In the genomic region with DNA sequence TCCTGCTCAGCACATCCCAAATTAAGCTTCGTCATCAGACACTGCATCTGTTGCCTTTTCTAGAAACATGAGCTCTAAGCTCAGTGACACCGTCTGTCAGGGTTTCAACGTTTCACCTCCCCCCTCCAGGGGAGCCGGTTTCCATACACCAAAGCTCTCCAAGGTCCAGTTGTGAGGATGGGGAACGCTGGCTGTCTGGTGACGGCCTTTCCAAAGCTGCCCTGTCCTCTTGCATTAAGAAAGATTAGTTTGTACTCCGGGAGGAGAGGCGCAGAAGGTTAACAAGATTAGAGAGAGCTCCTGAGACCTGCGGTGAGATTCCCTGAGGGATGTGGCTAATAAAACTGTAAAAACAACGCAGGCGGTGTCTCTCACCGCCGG, we compare ENCODE assay signal across 9 cellular contexts. TPM values are rescaled to one million over a fixed set of nuclear protein-coding genes. Genes with fewer than 3 reads are reported as not detected.
A peak's percentile ranks its signal among the peaks of the same experiment; 100 is the strongest.
DNase-seq lines count a peak whose midpoint lies in the region; TF ChIP-seq lines count a peak whose summit lies in the region.
"Had no signal": no experiment of that assay in that cellular context is flagged by ENCODE, and none has a peak within 500 bp of the region (broad histone marks: within the 10 kb centered on the region; RNA-seq: fewer than 3 reads in every experiment).

No MANE protein-coding gene starts in this region.

- H3K4me3 Mint-ChIP-seq in HFFc6 = peak overlapping the region; percentile 65

- peaks cover 7% of the 10 kb centered on the region for H3K27me3 Mint-ChIP-seq in HFFc6 (ENCODE audit: insufficient read depth)

- TF ChIP-seq CTCF in GM12864 (IDR thresholded peaks at IDR 0.05; ENCODE audit: low read depth, low read length, missing control alignments) (no peak), HFFc6 (IDR thresholded peaks at IDR 0.05) (no peak), WERI-Rb-1 (IDR thresholded peaks at IDR 0.05; ENCODE audit: low read depth, low read length) (no peak), ascending aorta (IDR thresholded peaks at IDR 0.05) (no peak), tibial nerve (IDR thresholded peaks at IDR 0.05) (no peak)

- DNase-seq in GM12864 (ENCODE audit: low read depth) = no peak
- DNase-seq in HFFc6 = no peak
- DNase-seq in WERI-Rb-1 = peak; percentile 98
- DNase-seq in ascending aorta (ENCODE audit: low spot score in 2 of 2) = no peak
- no peak for DNase-seq in substantia nigra (lab: John Stamatoyannopoulos, UW)
- no peak for DNase-seq in tibial nerve (ENCODE audit: low spot score in 2 of 2)
- DNase-seq in NCI-H1105 (lab: John Stamatoyannopoulos, UW) = no peak

- H3K27ac Mint-ChIP-seq in HFFc6 = no peak overlapping the region

- H3K27me3 ChIP-seq in WERI-Rb-1 (ENCODE audit: insufficient read depth, low read depth, severe bottlenecking) (no peaks in the 10 kb centered on the region), mononuclear cell (ENCODE audit: insufficient read depth, low read length) (no peaks in the 10 kb centered on the region), ascending aorta (no peaks in the 10 kb centered on the region), tibial nerve (no peaks in the 10 kb centered on the region)

- peaks cover 13% of the 10 kb centered on the region for H3K4me1 Mint-ChIP-seq in HFFc6 (ENCODE audit: low read depth)

- H3K4me1 ChIP-seq in mononuclear cell (ENCODE audit: insufficient read depth, low read length) = peaks cover 13% of the 10 kb centered on the region
- H3K4me1 ChIP-seq in ascending aorta = no peaks in the 10 kb centered on the region
- H3K4me1 ChIP-seq in tibial nerve = peaks cover 0 to 11% (median 0%) of the 10 kb centered on the region in 4 donors

- 18 to 19% methylated on average over 13 of the region's 13 CpGs for WGBS in tibial nerve, 2 donors

- H3K9me3 ChIP-seq in WERI-Rb-1 (ENCODE audit: severe bottlenecking) (peaks cover 7% of the 10 kb centered on the region), mononuclear cell (ENCODE audit: low read depth, low read length) (no peaks in the 10 kb centered on the region), ascending aorta (no peaks in the 10 kb centered on the region), tibial nerve (no peaks in the 10 kb centered on the region)
- H3K9me3 ChIP-seq: esophagus muscularis mucosa had no signal

- no peaks in the 10 kb centered on the region for H3K9me3 Mint-ChIP-seq in HFFc6

- intact Hi-C loops in ascending aorta (cut with DNase I) = no loop called here

- H3K36me3 ChIP-seq in WERI-Rb-1 (no peaks in the 10 kb centered on the region; the same call in none of the 2 replicates), ascending aorta (no peaks in the 10 kb centered on the region), tibial nerve (no peaks in the 10 kb centered on the region)
- H3K36me3 ChIP-seq: esophagus muscularis mucosa had no signal

- H3K4me3 ChIP-seq in GM12864 (ENCODE audit: low read depth, low read length) (peak overlapping the region; percentile 66), WERI-Rb-1 (ENCODE audit: low read depth, low read length) (no peak overlapping the region), mononuclear cell (ENCODE audit: low read length) (peak overlapping the region; percentile 30), ascending aorta (no peak overlapping the region), tibial nerve (no peak overlapping the region)
- H3K4me3 ChIP-seq: esophagus muscularis mucosa had no signal

- H3K36me3 Mint-ChIP-seq in HFFc6 (ENCODE audit: low read depth) = no peaks in the 10 kb centered on the region

- TF ChIP-seq EP300 in tibial nerve (IDR thresholded peaks at IDR 0.05) = no peak

- H3K27ac ChIP-seq in WERI-Rb-1 (peak overlapping the region; percentile 96), ascending aorta (no peak overlapping the region), substantia nigra (ENCODE audit: low read depth, low read length, poor library complexity, severe bottlenecking) (no peak overlapping the region), tibial nerve (no peak overlapping the region)
- H3K27ac ChIP-seq: esophagus muscularis mucosa had no signal

- no peak for TF ChIP-seq POLR2A in tibial nerve (IDR thresholded peaks at IDR 0.05)

RNA-seq across cellular contexts. Expression of a gene that starts 43.2 kb away (rescaled TPM):
- under 1 TPM in 1 of 6 experiments, not detected in 5; 0.38 TPM for total RNA-seq in HFFc6 (2021; fragmentation: NEBNext Ultra II Directional; extraction: Animal tissue kit (Norgen Biotek cat#: 25700))
- total RNA-seq in mononuclear cell (0.73 TPM), ascending aorta (37.5 TPM), tibial nerve (1 to 10 TPM in 1 of 4 donors, under 1 TPM in 1, not detected in 2; 0.63 to 4.7 TPM)

Comparison
In these comparisons a context has a peak if more than half of its experiments do, and no peak if none do; other contexts are left out.
1. H3K4me3 ChIP-seq: peak in GM12864 (single experiment) and mononuclear cell (single experiment); none in WERI-Rb-1 (single experiment), ascending aorta (0 of 2) and tibial nerve (0 of 4).